In the genomic region with DNA sequence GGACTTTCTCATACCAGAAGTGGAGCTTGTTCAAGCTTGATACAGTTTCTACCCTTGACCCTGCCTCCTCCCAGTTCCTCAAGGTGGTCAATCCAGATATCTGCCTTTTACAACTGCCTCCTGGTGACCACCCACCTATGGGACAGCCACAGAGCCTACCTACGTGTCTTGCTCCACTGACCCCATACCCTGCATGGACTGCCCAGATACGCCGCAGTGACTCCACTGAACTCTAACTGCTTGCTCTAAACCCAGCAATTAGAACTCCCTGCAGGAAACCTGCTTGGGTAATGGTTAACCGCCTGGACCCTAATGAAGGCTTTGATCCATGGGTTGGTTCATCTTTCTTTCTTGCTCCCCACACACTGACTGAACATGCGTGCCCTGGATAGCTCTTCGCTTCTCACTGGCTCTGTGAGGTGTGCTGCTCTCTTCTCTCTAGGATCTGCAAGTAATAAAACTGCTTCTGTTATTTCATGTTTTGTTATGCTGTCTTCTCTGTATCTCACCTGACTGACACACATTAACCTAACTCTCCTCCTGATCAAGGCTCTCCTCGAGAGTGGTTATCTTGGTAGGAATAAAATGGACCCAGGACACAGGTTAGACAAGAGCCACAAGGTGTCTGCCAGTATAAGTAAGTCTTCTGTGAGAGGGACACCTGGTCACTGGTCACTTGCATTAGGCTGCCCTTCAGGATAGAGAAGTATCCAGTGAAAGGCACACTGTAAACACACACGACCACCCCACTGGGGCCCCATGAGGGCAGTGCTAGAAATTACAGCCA, we compare ENCODE assay signal across 1 cellular context.
TF ChIP-seq lines count a peak whose summit lies in the region.

No MANE protein-coding gene starts in this region.

TF ChIP-seq in HepG2, 621 proteins besides CTCF, POLR2A, EP300 and RAD21 (continued from another document):
- TF ChIP-seq, protein P1, sequence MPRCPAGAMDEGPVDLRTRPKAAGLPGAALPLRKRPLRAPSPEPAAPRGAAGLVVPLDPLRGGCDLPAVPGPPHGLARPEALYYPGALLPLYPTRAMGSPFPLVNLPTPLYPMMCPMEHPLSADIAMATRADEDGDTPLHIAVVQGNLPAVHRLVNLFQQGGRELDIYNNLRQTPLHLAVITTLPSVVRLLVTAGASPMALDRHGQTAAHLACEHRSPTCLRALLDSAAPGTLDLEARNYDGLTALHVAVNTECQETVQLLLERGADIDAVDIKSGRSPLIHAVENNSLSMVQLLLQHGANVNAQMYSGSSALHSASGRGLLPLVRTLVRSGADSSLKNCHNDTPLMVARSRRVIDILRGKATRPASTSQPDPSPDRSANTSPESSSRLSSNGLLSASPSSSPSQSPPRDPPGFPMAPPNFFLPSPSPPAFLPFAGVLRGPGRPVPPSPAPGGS (CRISPR knock-in tag; IDR thresholded peaks at IDR 0.05): 0 out of 2 replicates have a peak, but pooled peaks have one; percentile 53
- 0 out of 2 replicates have a peak, but pooled peaks have one; percentile 20 for TF ChIP-seq CC2D1A (CRISPR knock-in tag; IDR thresholded peaks at IDR 0.05)
- TF ChIP-seq NCOR1 (IDR thresholded peaks at IDR 0.05; ENCODE audit: borderline replicate concordance, low read length): peak; percentile 43; the same call in 1 of the 2 replicates
- TF ChIP-seq, protein P2, sequence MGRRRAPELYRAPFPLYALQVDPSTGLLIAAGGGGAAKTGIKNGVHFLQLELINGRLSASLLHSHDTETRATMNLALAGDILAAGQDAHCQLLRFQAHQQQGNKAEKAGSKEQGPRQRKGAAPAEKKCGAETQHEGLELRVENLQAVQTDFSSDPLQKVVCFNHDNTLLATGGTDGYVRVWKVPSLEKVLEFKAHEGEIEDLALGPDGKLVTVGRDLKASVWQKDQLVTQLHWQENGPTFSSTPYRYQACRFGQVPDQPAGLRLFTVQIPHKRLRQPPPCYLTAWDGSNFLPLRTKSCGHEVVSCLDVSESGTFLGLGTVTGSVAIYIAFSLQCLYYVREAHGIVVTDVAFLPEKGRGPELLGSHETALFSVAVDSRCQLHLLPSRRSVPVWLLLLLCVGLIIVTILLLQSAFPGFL (CRISPR knock-in tag; IDR thresholded peaks at IDR 0.05): no peak
- TF ChIP-seq MTF1 (CRISPR knock-in tag; IDR thresholded peaks at IDR 0.05): no peak
- TF ChIP-seq, protein P3, sequence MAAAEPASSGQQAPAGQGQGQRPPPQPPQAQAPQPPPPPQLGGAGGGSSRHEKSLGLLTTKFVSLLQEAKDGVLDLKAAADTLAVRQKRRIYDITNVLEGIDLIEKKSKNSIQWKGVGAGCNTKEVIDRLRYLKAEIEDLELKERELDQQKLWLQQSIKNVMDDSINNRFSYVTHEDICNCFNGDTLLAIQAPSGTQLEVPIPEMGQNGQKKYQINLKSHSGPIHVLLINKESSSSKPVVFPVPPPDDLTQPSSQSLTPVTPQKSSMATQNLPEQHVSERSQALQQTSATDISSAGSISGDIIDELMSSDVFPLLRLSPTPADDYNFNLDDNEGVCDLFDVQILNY (CRISPR knock-in tag; conservative IDR thresholded peaks at IDR 0.05): no peak
- TF ChIP-seq ZKSCAN5 (CRISPR knock-in tag; IDR thresholded peaks at IDR 0.05): no peak
- TF ChIP-seq REL (CRISPR knock-in tag; conservative IDR thresholded peaks at IDR 0.05): no peak
- peak; percentile 55 for TF ChIP-seq CREM (IDR thresholded peaks at IDR 0.05)
- no peak for TF ChIP-seq CREM (CRISPR knock-in tag; IDR thresholded peaks at IDR 0.05)
- TF ChIP-seq, protein P4, sequence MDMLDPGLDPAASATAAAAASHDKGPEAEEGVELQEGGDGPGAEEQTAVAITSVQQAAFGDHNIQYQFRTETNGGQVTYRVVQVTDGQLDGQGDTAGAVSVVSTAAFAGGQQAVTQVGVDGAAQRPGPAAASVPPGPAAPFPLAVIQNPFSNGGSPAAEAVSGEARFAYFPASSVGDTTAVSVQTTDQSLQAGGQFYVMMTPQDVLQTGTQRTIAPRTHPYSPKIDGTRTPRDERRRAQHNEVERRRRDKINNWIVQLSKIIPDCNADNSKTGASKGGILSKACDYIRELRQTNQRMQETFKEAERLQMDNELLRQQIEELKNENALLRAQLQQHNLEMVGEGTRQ (IDR thresholded peaks at IDR 0.05; ENCODE audit: low read depth, low read length): no peak
- TF ChIP-seq, protein P4 (CRISPR knock-in tag; IDR thresholded peaks at IDR 0.05; ENCODE audit: borderline replicate concordance): no peak
- TF ChIP-seq MEIS2 (CRISPR knock-in tag; IDR thresholded peaks at IDR 0.05): 0 out of 2 replicates have a peak, but pooled peaks have one; percentile 27
- TF ChIP-seq, protein P5, sequence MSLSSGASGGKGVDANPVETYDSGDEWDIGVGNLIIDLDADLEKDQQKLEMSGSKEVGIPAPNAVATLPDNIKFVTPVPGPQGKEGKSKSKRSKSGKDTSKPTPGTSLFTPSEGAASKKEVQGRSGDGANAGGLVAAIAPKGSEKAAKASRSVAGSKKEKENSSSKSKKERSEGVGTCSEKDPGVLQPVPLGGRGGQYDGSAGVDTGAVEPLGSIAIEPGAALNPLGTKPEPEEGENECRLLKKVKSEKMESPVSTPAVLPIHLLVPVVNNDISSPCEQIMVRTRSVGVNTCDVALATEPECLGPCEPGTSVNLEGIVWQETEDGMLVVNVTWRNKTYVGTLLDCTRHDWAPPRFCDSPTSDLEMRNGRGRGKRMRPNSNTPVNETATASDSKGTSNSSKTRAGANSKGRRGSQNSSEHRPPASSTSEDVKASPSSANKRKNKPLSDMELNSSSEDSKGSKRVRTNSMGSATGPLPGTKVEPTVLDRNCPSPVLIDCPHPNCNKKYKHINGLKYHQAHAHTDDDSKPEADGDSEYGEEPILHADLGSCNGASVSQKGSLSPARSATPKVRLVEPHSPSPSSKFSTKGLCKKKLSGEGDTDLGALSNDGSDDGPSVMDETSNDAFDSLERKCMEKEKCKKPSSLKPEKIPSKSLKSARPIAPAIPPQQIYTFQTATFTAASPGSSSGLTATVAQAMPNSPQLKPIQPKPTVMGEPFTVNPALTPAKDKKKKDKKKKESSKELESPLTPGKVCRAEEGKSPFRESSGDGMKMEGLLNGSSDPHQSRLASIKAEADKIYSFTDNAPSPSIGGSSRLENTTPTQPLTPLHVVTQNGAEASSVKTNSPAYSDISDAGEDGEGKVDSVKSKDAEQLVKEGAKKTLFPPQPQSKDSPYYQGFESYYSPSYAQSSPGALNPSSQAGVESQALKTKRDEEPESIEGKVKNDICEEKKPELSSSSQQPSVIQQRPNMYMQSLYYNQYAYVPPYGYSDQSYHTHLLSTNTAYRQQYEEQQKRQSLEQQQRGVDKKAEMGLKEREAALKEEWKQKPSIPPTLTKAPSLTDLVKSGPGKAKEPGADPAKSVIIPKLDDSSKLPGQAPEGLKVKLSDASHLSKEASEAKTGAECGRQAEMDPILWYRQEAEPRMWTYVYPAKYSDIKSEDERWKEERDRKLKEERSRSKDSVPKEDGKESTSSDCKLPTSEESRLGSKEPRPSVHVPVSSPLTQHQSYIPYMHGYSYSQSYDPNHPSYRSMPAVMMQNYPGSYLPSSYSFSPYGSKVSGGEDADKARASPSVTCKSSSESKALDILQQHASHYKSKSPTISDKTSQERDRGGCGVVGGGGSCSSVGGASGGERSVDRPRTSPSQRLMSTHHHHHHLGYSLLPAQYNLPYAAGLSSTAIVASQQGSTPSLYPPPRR (CRISPR knock-in tag; IDR thresholded peaks at IDR 0.05; ENCODE audit: borderline replicate concordance): peak; percentile 74
- TF ChIP-seq ZNF724P (CRISPR knock-in tag; IDR thresholded peaks at IDR 0.05; ENCODE audit: borderline replicate concordance): no peak; the same call in 1 of the 2 replicates
- TF ChIP-seq ZNF235 (CRISPR knock-in tag; IDR thresholded peaks at IDR 0.05; ENCODE audit: borderline replicate concordance): no peak
- 0 out of 2 replicates have a peak, but pooled peaks have one; percentile 62 for TF ChIP-seq ZFP41 (CRISPR knock-in tag; IDR thresholded peaks at IDR 0.05; ENCODE audit: borderline replicate concordance)
- no peak for TF ChIP-seq CBFB (CRISPR knock-in tag; IDR thresholded peaks at IDR 0.05)
